ENCODE assay signal across 17 cellular contexts in genomic region chr12:69947922-69948321, GRCh38.
DNase-seq lines count a peak whose midpoint lies in the region; ATAC-seq, FAIRE-seq and TF ChIP-seq lines count a peak whose summit lies in the region.
"Had no signal": no experiment of that assay in that cellular context is flagged by ENCODE, and none has a peak within 500 bp of the region (broad histone marks: within the 10 kb centered on the region; RNA-seq: fewer than 3 reads in every experiment).

No MANE protein-coding gene starts in this region.

- H3K9ac ChIP-seq in SK-N-MC (ENCODE audit: insufficient read length), result no peak overlapping the region

- no peaks in the 10 kb centered on the region for H3K27me3 ChIP-seq in A673 (replicated peaks; ENCODE audit: insufficient read depth, low read depth, low read length, poor library complexity)
- H3K27me3 ChIP-seq: BE2C had no signal

- CTCF ChIA-PET in A673 (lab: Charles Lee), result interaction anchor here (0.6 kb wide), 1 partner anchor 589 kb away, joined by 15 read pairs; no protein-coding TSS in a partner anchor

- H3K9me3 ChIP-seq in A673 (ENCODE audit: low read depth, low read length, poor library complexity, severe bottlenecking) (no peaks in the 10 kb centered on the region), SK-N-MC (ENCODE audit: low read depth, low read length) (no peaks in the 10 kb centered on the region), mucosa of descending colon (no peaks in the 10 kb centered on the region)
- H3K9me3 ChIP-seq: A549, BE2C had no signal

- no peak for FAIRE-seq in HTR-8/SVneo (lab: Jason Lieb, UNC)
- FAIRE-seq: A549, D721Med had no signal

- POLR2A ChIA-PET in A673 (lab: Charles Lee; ENCODE audit: low non-redundant PET), result no interaction called here

- ATAC-seq in mucosa of descending colon (peak; percentile 75), esophagus mucosa (no peak)
- ATAC-seq in activated CD4-positive, CD25-positive, alpha-beta regulatory T cell treated with anti-CD3 and anti-CD28 coated beads, Interleukin-2, amount 50 U/mL, for 24 hours, result no peak
- ATAC-seq: A549 had no signal

- peaks cover 19% of the 10 kb centered on the region for H3K4me1 ChIP-seq in A673 (ENCODE audit: insufficient read depth, low read length, poor library complexity, severe bottlenecking)
- no peaks in the 10 kb centered on the region for H3K4me1 ChIP-seq in mucosa of descending colon (ENCODE audit: low read depth)
- H3K4me1 ChIP-seq: A549, BE2C had no signal

- TF ChIP-seq CTCF in A673 (conservative IDR thresholded peaks at IDR 0.05; ENCODE audit: low read depth, low read length) (no peak), mucosa of descending colon (IDR thresholded peaks at IDR 0.05) (no peak)

- H3K36me3 ChIP-seq in A673 (ENCODE audit: insufficient read depth, low read length, poor library complexity, severe bottlenecking) (no peaks in the 10 kb centered on the region), SK-N-MC (ENCODE audit: insufficient read depth, low read length) (no peaks in the 10 kb centered on the region), mucosa of descending colon (ENCODE audit: low read depth) (no peaks in the 10 kb centered on the region)
- H3K36me3 ChIP-seq: BE2C had no signal

- intact Hi-C loops in A673 (cut with micrococcal nuclease; ENCODE audit: unreplicated experiment), result no loop called here
- intact Hi-C loops in mucosa of descending colon (cut with DNase I, micrococcal nuclease), result no loop called here

- H3K4me3 ChIP-seq in A673 (ENCODE audit: low read depth, low read length, poor library complexity, severe bottlenecking) (no peak overlapping the region), SK-N-MC (peak overlapping the region; percentile 49; the same call in 1 of the 2 replicates), mucosa of descending colon (no peak overlapping the region)
- H3K4me3 ChIP-seq: A549 had no signal

- no TSS peak for BruUV-seq in A673 (replicated peaks; lab: Mats Ljungman, UMichigan)

- H3K27ac ChIP-seq in A673 (ENCODE audit: low read depth, low read length, poor library complexity, severe bottlenecking) (no peak overlapping the region), SK-N-MC (no peak overlapping the region)
- H3K27ac ChIP-seq: A549 had no signal

- DNase-seq in A673 (ENCODE audit: low spot score), result peak; percentile 67
- peak; percentile 9 for DNase-seq in HTR-8/SVneo (ENCODE audit: insufficient read length, low spot score)
- DNase-seq in SK-N-MC (ENCODE audit: low read depth, low spot score), result peak; percentile 77
- no peak for DNase-seq in mucosa of descending colon
- DNase-seq in SKM-1 (lab: John Stamatoyannopoulos, UW; ENCODE audit: unreplicated experiment), result no peak
- DNase-seq: BE2C, DMS53, EL, GF-D8, NCI-H187, NCI-H2107, NCI-H446 treated with DMSO at 0.1 percent for 48 hours, NCI-H526 treated with DMSO at 0.1 percent for 48 hours had no signal

Comparison
In these comparisons a context has a peak if more than half of its experiments do, and no peak if none do; other contexts are left out.
1. DNase-seq: peak in A673 (single experiment), HTR-8/SVneo (single experiment) and SK-N-MC (single experiment); none in mucosa of descending colon (0 of 3) and SKM-1 (single experiment).